Comparison of ENCODE assay signal across 8 cellular contexts in the genomic region with DNA sequence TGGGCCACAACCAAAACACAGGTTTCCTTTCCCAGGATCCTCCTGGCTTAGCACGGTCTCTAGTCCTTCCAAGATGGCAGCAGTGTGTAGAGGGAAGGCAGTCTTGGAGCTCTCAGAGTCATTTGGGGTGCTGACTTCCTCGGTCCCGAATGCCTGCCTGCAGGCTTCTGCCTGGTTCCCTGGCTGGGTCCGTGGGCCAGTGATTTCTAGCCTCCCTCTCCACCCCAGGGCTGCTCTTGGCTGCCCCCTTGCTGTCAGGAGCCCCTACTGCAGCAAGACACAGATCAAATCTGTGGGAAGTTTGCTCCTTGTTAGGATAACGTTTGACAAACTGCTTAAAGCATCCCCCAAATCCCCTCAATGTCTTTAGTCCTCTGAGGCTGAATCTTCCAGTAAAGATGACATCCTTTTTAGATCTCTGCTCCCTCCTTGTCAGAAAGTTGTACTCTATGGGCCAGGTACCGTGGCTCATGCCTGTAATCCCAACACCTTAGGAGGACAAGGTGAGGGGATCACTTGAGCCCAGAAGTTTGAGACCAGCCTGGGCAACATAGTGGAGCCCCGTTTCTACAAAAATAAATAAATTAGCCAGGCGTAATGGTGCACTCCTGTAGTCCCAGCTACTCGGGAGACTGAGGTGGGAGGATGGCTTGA.
DNase-seq lines count a peak whose midpoint lies in the region; ATAC-seq and TF ChIP-seq lines count a peak whose summit lies in the region.

No MANE protein-coding gene starts in this region.

- H3K36me3 Mint-ChIP-seq in central memory CD8-positive, alpha-beta T cell (ENCODE audit: insufficient read depth), result no peaks in the 10 kb centered on the region

- H3K4me3 Mint-ChIP-seq in central memory CD8-positive, alpha-beta T cell, result no peak overlapping the region

- ATAC-seq in central memory CD8-positive, alpha-beta T cell (replicated peaks; ENCODE audit: extremely low read depth, poor library complexity, severe bottlenecking), result no peak
- ATAC-seq in lower lobe of right lung, result peak; percentile 87 to 92

- H3K4me3 ChIP-seq in lower lobe of right lung, result no peak overlapping the region

- no peaks in the 10 kb centered on the region for H3K27me3 ChIP-seq in lower lobe of right lung (ENCODE audit: low read depth)

- TF ChIP-seq CTCF in VCaP (conservative IDR thresholded peaks at IDR 0.05), result peak; percentile 91
- peak; percentile 84 for TF ChIP-seq CTCF in lower lobe of right lung (IDR thresholded peaks at IDR 0.05)

- peaks cover 16% of the 10 kb centered on the region for H3K4me1 Mint-ChIP-seq in central memory CD8-positive, alpha-beta T cell

- peaks cover 5% of the 10 kb centered on the region for H3K9me3 ChIP-seq in lower lobe of right lung

- H3K36me3 ChIP-seq in lower lobe of right lung, result no peaks in the 10 kb centered on the region

- intact Hi-C loops in lower lobe of right lung (cut with DNase I), result no loop called here

- H3K4me1 ChIP-seq in lower lobe of right lung, result no peaks in the 10 kb centered on the region

- H3K27ac Mint-ChIP-seq in central memory CD8-positive, alpha-beta T cell (ENCODE audit: low read depth), result no peak overlapping the region

- H3K9me3 Mint-ChIP-seq in central memory CD8-positive, alpha-beta T cell, result no peaks in the 10 kb centered on the region

- DNase-seq in COLO668 (lab: John Stamatoyannopoulos, UW; ENCODE audit: unreplicated experiment) (peak; percentile 38), HS-27A (ENCODE audit: low read depth) (peak; percentile 22), lower lobe of right lung (peak; percentile 69), SW 1271 (lab: John Stamatoyannopoulos, UW) (no peak), NCI-H146 (lab: John Stamatoyannopoulos, UW) (no peak)
- peak; percentile 26 to 28 for DNase-seq in central memory CD8-positive, alpha-beta T cell (ENCODE audit: low spot score in 2 of 2)
- peak; percentile 28 for DNase-seq in stimulated activated CD8-positive, alpha-beta memory T cell treated with anti-CD3 and anti-CD28 coated beads, Interleukin-4, amount 100 ng/mL, for 24 hours (ENCODE audit: low read depth)

- H3K27me3 Mint-ChIP-seq in central memory CD8-positive, alpha-beta T cell, result peaks cover 13% of the 10 kb centered on the region

- H3K27ac ChIP-seq in VCaP, result no peak overlapping the region
- H3K27ac ChIP-seq in lower lobe of right lung, result no peak overlapping the region

Comparison
In these comparisons a context has a peak if more than half of its experiments do, and no peak if none do; other contexts are left out.
1. DNase-seq: peak in COLO668 (single experiment), HS-27A (single experiment), central memory CD8-positive, alpha-beta T cell (2 of 2), lower lobe of right lung (single experiment) and stimulated activated CD8-positive, alpha-beta memory T cell treated with anti-CD3 and anti-CD28 coated beads, Interleukin-4, amount 100 ng/mL, for 24 hours (single experiment); none in SW 1271 (0 of 2) and NCI-H146 (single experiment).